Comparison of ENCODE assay signal across 31 cellular contexts in the genomic region with DNA sequence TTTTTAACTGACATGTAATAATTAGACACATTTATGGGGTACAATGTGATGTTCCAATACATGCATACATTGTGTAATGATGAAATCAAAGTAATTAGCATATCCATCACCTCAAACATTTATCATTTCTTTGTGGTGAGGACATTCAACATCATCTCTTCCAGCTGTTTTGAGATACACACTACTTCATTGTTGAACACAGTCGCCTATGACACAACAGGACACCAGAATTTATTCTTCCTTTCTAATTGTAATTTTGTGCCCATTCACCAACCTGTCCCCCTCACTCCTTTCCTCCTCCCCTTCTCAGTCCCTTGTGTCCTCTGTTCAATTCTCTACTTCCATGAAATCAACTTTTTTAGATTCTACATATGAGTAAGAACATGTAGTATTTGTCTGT.
"Had no signal": no experiment of that assay in that cellular context is flagged by ENCODE, and none has a peak within 500 bp of the region (broad histone marks: within the 10 kb centered on the region; RNA-seq: fewer than 3 reads in every experiment).

No MANE protein-coding gene starts in this region.

- H3K4me3 Mint-ChIP-seq: activated CD4-positive, alpha-beta memory T cell treated with anti-CD3 and anti-CD28 coated beads for 36 hours; activated CD4-positive, alpha-beta T cell treated with anti-CD3 and anti-CD28 coated beads for 36 hours; activated CD4-positive, alpha-beta T cell treated with anti-CD3 and anti-CD28 coated beads, Interleukin-2, amount 10 ng/mL, durations not matched to agents 24 days and 14 days; activated CD8-positive, alpha-beta memory T cell treated with anti-CD3 and anti-CD28 coated beads, Interleukin-2, amount 10 ng/mL, durations not matched to agents 7 days and 5 days; activated CD8-positive, alpha-beta T cell treated with anti-CD3 and anti-CD28 coated beads, Interleukin-2, amount 10 ng/mL, durations not matched to agents 7 days and 5 days; activated naive CD4-positive, alpha-beta T cell treated with anti-CD3 and anti-CD28 coated beads for 36 hours; activated naive CD4-positive, alpha-beta T cell treated with anti-CD3 and anti-CD28 coated beads, Interleukin-2, amount 50 U/mL, for 24 hours; activated naive CD8-positive, alpha-beta T cell treated with anti-CD3 and anti-CD28 coated beads, Interleukin-2, amount 10 ng/mL, durations not matched to agents 7 days and 5 days; activated T-helper 1 cell treated with anti-CD3 and anti-CD28 coated beads, Interleukin-12 subunit alpha, Interleukin-12 subunit beta, Interleukin-2, Interleukin-4 antibody, amounts not matched to agents 30 ng/mL and 10 ng/mL and 1 ng/mL, durations not matched to agents 14 hours and 24 hours and 36 hours; brain had no signal

- H3K4me1 ChIP-seq: breast epithelium, colonic mucosa, esophagus squamous epithelium had no signal

- H3K27me3 Mint-ChIP-seq: activated CD4-positive, alpha-beta memory T cell treated with anti-CD3 and anti-CD28 coated beads for 36 hours; activated CD4-positive, alpha-beta T cell treated with anti-CD3 and anti-CD28 coated beads for 36 hours; activated CD4-positive, alpha-beta T cell treated with anti-CD3 and anti-CD28 coated beads, Interleukin-2, amount 10 ng/mL, durations not matched to agents 24 days and 14 days; activated CD8-positive, alpha-beta memory T cell treated with anti-CD3 and anti-CD28 coated beads, Interleukin-2, amount 10 ng/mL, durations not matched to agents 7 days and 5 days; activated naive CD4-positive, alpha-beta T cell treated with anti-CD3 and anti-CD28 coated beads, Interleukin-2, amount 50 U/mL, for 24 hours; activated naive CD8-positive, alpha-beta T cell treated with anti-CD3 and anti-CD28 coated beads, Interleukin-2, amount 10 ng/mL, durations not matched to agents 7 days and 5 days had no signal

- ATAC-seq: activated CD4-positive, alpha-beta T cell treated with anti-CD3 and anti-CD28 coated beads for 36 hours; activated CD8-positive, alpha-beta memory T cell treated with anti-CD3 and anti-CD28 coated beads, Interleukin-2, amount 10 ng/mL, durations not matched to agents 7 days and 5 days; activated CD8-positive, alpha-beta T cell treated with anti-CD3 and anti-CD28 coated beads, Interleukin-2, amount 10 ng/mL, durations not matched to agents 7 days and 5 days had no signal

- H3K4me3 ChIP-seq: breast epithelium, cardiac muscle cell, colonic mucosa, esophagus squamous epithelium, hepatocyte had no signal

- H3K36me3 ChIP-seq: breast epithelium, cardiac muscle cell, colonic mucosa, esophagus squamous epithelium had no signal

- H3K36me3 Mint-ChIP-seq: brain had no signal

- H3K4me1 Mint-ChIP-seq: brain had no signal

- H3K9me3 ChIP-seq: breast epithelium, colonic mucosa had no signal

- H3K27me3 ChIP-seq: breast epithelium, cardiac muscle cell, colonic mucosa, esophagus squamous epithelium, hepatocyte had no signal

- H3K79me2 ChIP-seq: hepatocyte had no signal

- H3K27ac ChIP-seq: breast epithelium, cardiac muscle cell, colonic mucosa, epithelial cell of prostate, esophagus squamous epithelium, hepatocyte had no signal

- H2AFZ ChIP-seq: hepatocyte had no signal

- H3K4me2 ChIP-seq: hepatocyte had no signal

- H3K27ac Mint-ChIP-seq: activated CD4-positive, alpha-beta memory T cell treated with anti-CD3 and anti-CD28 coated beads for 36 hours; activated CD4-positive, alpha-beta T cell treated with anti-CD3 and anti-CD28 coated beads for 36 hours; activated CD4-positive, alpha-beta T cell treated with anti-CD3 and anti-CD28 coated beads, Interleukin-2, amount 10 ng/mL, durations not matched to agents 24 days and 14 days; activated CD8-positive, alpha-beta memory T cell treated with anti-CD3 and anti-CD28 coated beads, Interleukin-2, amount 10 ng/mL, durations not matched to agents 7 days and 5 days; activated CD8-positive, alpha-beta T cell treated with anti-CD3 and anti-CD28 coated beads, Interleukin-2, amount 10 ng/mL, durations not matched to agents 7 days and 5 days; activated naive CD4-positive, alpha-beta T cell treated with anti-CD3 and anti-CD28 coated beads for 36 hours; activated naive CD4-positive, alpha-beta T cell treated with anti-CD3 and anti-CD28 coated beads, Interleukin-2, amount 50 U/mL, for 24 hours; activated naive CD8-positive, alpha-beta T cell treated with anti-CD3 and anti-CD28 coated beads, Interleukin-2, amount 10 ng/mL, durations not matched to agents 7 days and 5 days; activated T-helper 1 cell treated with anti-CD3 and anti-CD28 coated beads, Interleukin-12 subunit alpha, Interleukin-12 subunit beta, Interleukin-2, Interleukin-4 antibody, amounts not matched to agents 30 ng/mL and 10 ng/mL and 1 ng/mL, durations not matched to agents 14 hours and 24 hours and 36 hours; activated T-helper 2 cell treated with anti-CD3 and anti-CD28 coated beads, Interferon-gamma antibody, Interleukin-2, Interleukin-4, amounts not matched to agents 10 μg/mL and 5 μg/mL and 100 μg/mL, durations not matched to agents 14 hours and 24 hours and 36 hours; brain had no signal

- DNase-seq: activated CD4-positive, alpha-beta memory T cell treated with anti-CD3 and anti-CD28 coated beads for 36 hours; activated CD4-positive, alpha-beta T cell treated with anti-CD3 and anti-CD28 coated beads for 36 hours; activated CD4-positive, alpha-beta T cell treated with anti-CD3 and anti-CD28 coated beads, Interleukin-2, amount 10 ng/mL, durations not matched to agents 24 days and 14 days; activated CD4-positive, CD25-positive, alpha-beta regulatory T cell; activated CD4-positive, CD25-positive, alpha-beta regulatory T cell treated with anti-CD3 and anti-CD28 coated beads, Interleukin-2, amount 50 U/mL, for 72 hours; activated CD8-positive, alpha-beta memory T cell treated with anti-CD3 and anti-CD28 coated beads, Interleukin-2, amount 10 ng/mL, durations not matched to agents 7 days and 5 days; activated CD8-positive, alpha-beta memory T cell treated with anti-CD3 and anti-CD28 coated beads, Interleukin-2, amount 50 U/mL, for 4 hours; activated CD8-positive, alpha-beta T cell treated with anti-CD3 and anti-CD28 coated beads, Interleukin-2, amount 10 ng/mL, durations not matched to agents 7 days and 5 days; activated effector memory CD4-positive, alpha-beta T cell treated with anti-CD3 and anti-CD28 coated beads, Interleukin-2, amount 50 U/mL, for 16 hours; activated naive CD4-positive, alpha-beta T cell treated with anti-CD3 and anti-CD28 coated beads for 36 hours; activated naive CD8-positive, alpha-beta T cell treated with anti-CD3 and anti-CD28 coated beads, Interleukin-2, amount 10 ng/mL, durations not matched to agents 7 days and 5 days; activated T-cell treated with anti-CD3 and anti-CD28 coated beads, Interleukin-2, amount 50 U/mL, for 1 hour; activated T-cell treated with anti-CD3 and anti-CD28 coated beads, Interleukin-2, amount 50 U/mL, for 48 hours; amygdala; aorta; central memory CD4-positive, alpha-beta T cell; cerebellar nuclear complex; colonic mucosa; effector CD8-positive, alpha-beta T cell; esophagus squamous epithelium; head of caudate nucleus; T-helper 2 cell had no signal

- FAIRE-seq: endothelial cell of umbilical vein had no signal
